Comparison of ENCODE assay signal across 1 cellular context in the genomic region with DNA sequence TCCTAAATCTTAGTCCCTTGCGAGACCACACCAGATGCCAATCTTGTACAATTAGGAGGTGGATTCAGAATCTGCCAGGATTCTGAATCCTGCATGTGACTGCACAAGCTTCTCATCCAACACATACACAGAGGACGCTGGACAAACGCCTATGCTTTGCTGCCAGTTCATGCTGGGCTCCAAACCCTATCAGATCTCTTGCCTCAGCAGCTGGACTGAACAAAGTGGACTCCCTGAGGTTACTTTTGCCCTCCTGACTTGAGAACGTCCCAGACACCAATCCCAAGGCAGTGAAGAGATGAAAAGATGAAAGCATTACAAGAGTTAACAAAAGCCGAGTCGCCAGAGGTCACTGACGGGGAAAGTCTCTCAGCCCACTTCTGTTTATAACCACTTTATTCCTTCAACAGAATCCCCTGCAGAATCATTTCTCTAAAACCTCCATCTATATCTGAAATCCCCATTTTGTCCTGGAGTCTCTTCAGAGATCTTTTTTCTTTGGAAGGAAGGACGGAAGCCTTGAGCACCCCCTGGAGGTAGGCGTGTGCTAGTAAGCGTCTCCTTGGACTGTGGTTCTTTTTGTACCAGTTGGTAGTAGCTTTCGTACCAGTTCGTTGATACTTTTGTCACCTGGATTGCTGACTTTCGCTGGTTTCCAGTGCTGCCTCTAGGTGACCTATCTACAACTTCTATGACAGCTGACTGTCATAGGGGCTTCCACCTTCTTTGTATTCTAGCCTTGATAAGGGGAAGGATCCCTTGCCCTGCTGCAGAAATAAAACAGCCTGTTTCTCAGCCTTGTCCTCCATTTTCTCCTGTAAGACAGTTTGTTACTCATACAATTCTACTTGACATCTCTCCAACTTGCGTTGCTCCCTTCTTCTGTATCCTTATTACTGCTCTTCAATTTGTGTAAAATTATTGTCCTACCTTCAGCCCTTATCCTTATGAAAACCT.
TF ChIP-seq lines count a peak whose summit lies in the region.

No MANE protein-coding gene starts in this region.

TF ChIP-seq in K562, 482 proteins besides CTCF, POLR2A, EP300 and RAD21 (continued from another document and continues in another):
- TF ChIP-seq ARID2 (IDR thresholded peaks at IDR 0.05): peak; percentile 51; the same call in 1 of the 2 replicates
- no peak for TF ChIP-seq PURB (CRISPR knock-in tag; IDR thresholded peaks at IDR 0.05; ENCODE audit: low read depth)
- peak; percentile 81 for TF ChIP-seq CC2D1A (IDR thresholded peaks at IDR 0.05)
- no peak for TF ChIP-seq NFE2 (IDR thresholded peaks at IDR 0.05; ENCODE audit: low read depth)
- TF ChIP-seq HLTF (IDR thresholded peaks at IDR 0.05): no peak
- peak; percentile 29; the same call in 1 of the 2 replicates for TF ChIP-seq CREM (IDR thresholded peaks at IDR 0.05; ENCODE audit: low read depth)
- TF ChIP-seq HNRNPL (IDR thresholded peaks at IDR 0.05; ENCODE audit: low read depth, low read length): no peak
- TF ChIP-seq, protein P1, sequence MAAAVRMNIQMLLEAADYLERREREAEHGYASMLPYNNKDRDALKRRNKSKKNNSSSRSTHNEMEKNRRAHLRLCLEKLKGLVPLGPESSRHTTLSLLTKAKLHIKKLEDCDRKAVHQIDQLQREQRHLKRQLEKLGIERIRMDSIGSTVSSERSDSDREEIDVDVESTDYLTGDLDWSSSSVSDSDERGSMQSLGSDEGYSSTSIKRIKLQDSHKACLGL (CRISPR knock-in tag; IDR thresholded peaks at IDR 0.05; ENCODE audit: borderline replicate concordance, poor library complexity, severe bottlenecking): no peak
- TF ChIP-seq XRCC5 (IDR thresholded peaks at IDR 0.05; ENCODE audit: low read depth, low read length): 0 out of 2 replicates have a peak, but pooled peaks have one; percentile 53
- TF ChIP-seq SP1 (CRISPR knock-in tag; IDR thresholded peaks at IDR 0.05): peak; percentile 29; the same call in 1 of the 2 replicates
- TF ChIP-seq BRD9 (IDR thresholded peaks at IDR 0.05; ENCODE audit: low read depth, partially characterized antibody): peak; percentile 46
- no peak for TF ChIP-seq HDAC3 (IDR thresholded peaks at IDR 0.05; ENCODE audit: borderline replicate concordance, partially characterized antibody)
- 0 out of 2 replicates have a peak, but pooled peaks have one; percentile 16 for TF ChIP-seq TOE1 (IDR thresholded peaks at IDR 0.05; ENCODE audit: borderline replicate concordance)
- no peak for TF ChIP-seq TOE1 (CRISPR knock-in tag; IDR thresholded peaks at IDR 0.05; ENCODE audit: borderline replicate concordance, low read depth)
- no peak for TF ChIP-seq SAP30 (IDR thresholded peaks at IDR 0.05; ENCODE audit: borderline replicate concordance, insufficient read depth, low read depth, low read length, poor library complexity, severe bottlenecking)
- peak; percentile 20 to 37; a peak in 1 of 4 replicates for TF ChIP-seq TEAD1 (CRISPR knock-in tag; IDR thresholded peaks at IDR 0.05)
- TF ChIP-seq ZNF695 (CRISPR knock-in tag; IDR thresholded peaks at IDR 0.05): no peak
- TF ChIP-seq, protein P2, sequence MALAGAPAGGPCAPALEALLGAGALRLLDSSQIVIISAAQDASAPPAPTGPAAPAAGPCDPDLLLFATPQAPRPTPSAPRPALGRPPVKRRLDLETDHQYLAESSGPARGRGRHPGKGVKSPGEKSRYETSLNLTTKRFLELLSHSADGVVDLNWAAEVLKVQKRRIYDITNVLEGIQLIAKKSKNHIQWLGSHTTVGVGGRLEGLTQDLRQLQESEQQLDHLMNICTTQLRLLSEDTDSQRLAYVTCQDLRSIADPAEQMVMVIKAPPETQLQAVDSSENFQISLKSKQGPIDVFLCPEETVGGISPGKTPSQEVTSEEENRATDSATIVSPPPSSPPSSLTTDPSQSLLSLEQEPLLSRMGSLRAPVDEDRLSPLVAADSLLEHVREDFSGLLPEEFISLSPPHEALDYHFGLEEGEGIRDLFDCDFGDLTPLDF (CRISPR knock-in tag; IDR thresholded peaks at IDR 0.05): no peak
- TF ChIP-seq, protein P3, sequence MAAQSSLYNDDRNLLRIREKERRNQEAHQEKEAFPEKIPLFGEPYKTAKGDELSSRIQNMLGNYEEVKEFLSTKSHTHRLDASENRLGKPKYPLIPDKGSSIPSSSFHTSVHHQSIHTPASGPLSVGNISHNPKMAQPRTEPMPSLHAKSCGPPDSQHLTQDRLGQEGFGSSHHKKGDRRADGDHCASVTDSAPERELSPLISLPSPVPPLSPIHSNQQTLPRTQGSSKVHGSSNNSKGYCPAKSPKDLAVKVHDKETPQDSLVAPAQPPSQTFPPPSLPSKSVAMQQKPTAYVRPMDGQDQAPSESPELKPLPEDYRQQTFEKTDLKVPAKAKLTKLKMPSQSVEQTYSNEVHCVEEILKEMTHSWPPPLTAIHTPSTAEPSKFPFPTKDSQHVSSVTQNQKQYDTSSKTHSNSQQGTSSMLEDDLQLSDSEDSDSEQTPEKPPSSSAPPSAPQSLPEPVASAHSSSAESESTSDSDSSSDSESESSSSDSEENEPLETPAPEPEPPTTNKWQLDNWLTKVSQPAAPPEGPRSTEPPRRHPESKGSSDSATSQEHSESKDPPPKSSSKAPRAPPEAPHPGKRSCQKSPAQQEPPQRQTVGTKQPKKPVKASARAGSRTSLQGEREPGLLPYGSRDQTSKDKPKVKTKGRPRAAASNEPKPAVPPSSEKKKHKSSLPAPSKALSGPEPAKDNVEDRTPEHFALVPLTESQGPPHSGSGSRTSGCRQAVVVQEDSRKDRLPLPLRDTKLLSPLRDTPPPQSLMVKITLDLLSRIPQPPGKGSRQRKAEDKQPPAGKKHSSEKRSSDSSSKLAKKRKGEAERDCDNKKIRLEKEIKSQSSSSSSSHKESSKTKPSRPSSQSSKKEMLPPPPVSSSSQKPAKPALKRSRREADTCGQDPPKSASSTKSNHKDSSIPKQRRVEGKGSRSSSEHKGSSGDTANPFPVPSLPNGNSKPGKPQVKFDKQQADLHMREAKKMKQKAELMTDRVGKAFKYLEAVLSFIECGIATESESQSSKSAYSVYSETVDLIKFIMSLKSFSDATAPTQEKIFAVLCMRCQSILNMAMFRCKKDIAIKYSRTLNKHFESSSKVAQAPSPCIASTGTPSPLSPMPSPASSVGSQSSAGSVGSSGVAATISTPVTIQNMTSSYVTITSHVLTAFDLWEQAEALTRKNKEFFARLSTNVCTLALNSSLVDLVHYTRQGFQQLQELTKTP (IDR thresholded peaks at IDR 0.05; ENCODE audit: low read depth in 1 of 2, partially characterized antibody in 2 of 2): peak in 1 of 2 experiments; percentile 20
- 0 out of 2 replicates have a peak, but pooled peaks have one; percentile 45 for TF ChIP-seq DMBX1 (CRISPR knock-in tag; IDR thresholded peaks at IDR 0.05; ENCODE audit: borderline replicate concordance)
- no peak for TF ChIP-seq RB1 (IDR thresholded peaks at IDR 0.05; ENCODE audit: low read depth)
- TF ChIP-seq, protein P4, sequence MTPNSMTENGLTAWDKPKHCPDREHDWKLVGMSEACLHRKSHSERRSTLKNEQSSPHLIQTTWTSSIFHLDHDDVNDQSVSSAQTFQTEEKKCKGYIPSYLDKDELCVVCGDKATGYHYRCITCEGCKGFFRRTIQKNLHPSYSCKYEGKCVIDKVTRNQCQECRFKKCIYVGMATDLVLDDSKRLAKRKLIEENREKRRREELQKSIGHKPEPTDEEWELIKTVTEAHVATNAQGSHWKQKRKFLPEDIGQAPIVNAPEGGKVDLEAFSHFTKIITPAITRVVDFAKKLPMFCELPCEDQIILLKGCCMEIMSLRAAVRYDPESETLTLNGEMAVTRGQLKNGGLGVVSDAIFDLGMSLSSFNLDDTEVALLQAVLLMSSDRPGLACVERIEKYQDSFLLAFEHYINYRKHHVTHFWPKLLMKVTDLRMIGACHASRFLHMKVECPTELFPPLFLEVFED (CRISPR knock-in tag; conservative IDR thresholded peaks at IDR 0.05): no peak
- TF ChIP-seq, protein P5, sequence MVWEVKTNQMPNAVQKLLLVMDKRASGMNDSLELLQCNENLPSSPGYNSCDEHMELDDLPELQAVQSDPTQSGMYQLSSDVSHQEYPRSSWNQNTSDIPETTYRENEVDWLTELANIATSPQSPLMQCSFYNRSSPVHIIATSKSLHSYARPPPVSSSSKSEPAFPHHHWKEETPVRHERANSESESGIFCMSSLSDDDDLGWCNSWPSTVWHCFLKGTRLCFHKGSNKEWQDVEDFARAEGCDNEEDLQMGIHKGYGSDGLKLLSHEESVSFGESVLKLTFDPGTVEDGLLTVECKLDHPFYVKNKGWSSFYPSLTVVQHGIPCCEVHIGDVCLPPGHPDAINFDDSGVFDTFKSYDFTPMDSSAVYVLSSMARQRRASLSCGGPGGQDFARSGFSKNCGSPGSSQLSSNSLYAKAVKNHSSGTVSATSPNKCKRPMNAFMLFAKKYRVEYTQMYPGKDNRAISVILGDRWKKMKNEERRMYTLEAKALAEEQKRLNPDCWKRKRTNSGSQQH (CRISPR knock-in tag; IDR thresholded peaks at IDR 0.05): no peak
- no peak for TF ChIP-seq BCL6 (CRISPR knock-in tag; IDR thresholded peaks at IDR 0.05)
- TF ChIP-seq EZH2 (IDR thresholded peaks at IDR 0.05; ENCODE audit: borderline replicate concordance, low read depth, low read length): no peak
- no peak for TF ChIP-seq CBX2 (IDR thresholded peaks at IDR 0.05; ENCODE audit: insufficient read depth, low read length, poor library complexity, severe bottlenecking)
- no peak for TF ChIP-seq ZNF79 (CRISPR knock-in tag; IDR thresholded peaks at IDR 0.05; ENCODE audit: low read depth)
- 0 out of 2 replicates have a peak, but pooled peaks have one; percentile 20 for TF ChIP-seq SMARCA4 (IDR thresholded peaks at IDR 0.05)
- TF ChIP-seq, protein P6, sequence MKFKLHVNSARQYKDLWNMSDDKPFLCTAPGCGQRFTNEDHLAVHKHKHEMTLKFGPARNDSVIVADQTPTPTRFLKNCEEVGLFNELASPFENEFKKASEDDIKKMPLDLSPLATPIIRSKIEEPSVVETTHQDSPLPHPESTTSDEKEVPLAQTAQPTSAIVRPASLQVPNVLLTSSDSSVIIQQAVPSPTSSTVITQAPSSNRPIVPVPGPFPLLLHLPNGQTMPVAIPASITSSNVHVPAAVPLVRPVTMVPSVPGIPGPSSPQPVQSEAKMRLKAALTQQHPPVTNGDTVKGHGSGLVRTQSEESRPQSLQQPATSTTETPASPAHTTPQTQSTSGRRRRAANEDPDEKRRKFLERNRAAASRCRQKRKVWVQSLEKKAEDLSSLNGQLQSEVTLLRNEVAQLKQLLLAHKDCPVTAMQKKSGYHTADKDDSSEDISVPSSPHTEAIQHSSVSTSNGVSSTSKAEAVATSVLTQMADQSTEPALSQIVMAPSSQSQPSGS (CRISPR knock-in tag; IDR thresholded peaks at IDR 0.05): no peak
- TF ChIP-seq ATF1 (CRISPR knock-in tag; IDR thresholded peaks at IDR 0.05): no peak
- TF ChIP-seq ATF1 (tag; IDR thresholded peaks at IDR 0.05): peak; percentile 35
- TF ChIP-seq, protein P7, sequence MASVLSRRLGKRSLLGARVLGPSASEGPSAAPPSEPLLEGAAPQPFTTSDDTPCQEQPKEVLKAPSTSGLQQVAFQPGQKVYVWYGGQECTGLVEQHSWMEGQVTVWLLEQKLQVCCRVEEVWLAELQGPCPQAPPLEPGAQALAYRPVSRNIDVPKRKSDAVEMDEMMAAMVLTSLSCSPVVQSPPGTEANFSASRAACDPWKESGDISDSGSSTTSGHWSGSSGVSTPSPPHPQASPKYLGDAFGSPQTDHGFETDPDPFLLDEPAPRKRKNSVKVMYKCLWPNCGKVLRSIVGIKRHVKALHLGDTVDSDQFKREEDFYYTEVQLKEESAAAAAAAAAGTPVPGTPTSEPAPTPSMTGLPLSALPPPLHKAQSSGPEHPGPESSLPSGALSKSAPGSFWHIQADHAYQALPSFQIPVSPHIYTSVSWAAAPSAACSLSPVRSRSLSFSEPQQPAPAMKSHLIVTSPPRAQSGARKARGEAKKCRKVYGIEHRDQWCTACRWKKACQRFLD (CRISPR knock-in tag; IDR thresholded peaks at IDR 0.05): no peak
- TF ChIP-seq, protein P8, sequence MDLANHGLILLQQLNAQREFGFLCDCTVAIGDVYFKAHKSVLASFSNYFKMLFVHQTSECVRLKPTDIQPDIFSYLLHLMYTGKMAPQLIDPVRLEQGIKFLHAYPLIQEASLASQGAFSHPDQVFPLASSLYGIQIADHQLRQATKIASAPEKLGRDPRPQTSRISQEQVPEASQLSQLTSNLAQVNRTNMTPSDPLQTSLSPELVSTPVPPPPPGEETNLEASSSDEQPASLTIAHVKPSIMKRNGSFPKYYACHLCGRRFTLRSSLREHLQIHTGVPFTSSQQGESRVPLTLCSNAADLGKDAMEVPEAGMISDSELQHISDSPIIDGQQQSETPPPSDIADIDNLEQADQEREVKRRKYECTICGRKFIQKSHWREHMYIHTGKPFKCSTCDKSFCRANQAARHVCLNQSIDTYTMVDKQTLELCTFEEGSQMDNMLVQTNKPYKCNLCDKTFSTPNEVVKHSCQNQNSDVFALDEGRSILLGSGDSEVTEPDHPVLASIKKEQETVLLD (IDR thresholded peaks at IDR 0.05): no peak
- no peak for TF ChIP-seq CHD4 (IDR thresholded peaks at IDR 0.05; ENCODE audit: insufficient read depth, insufficient replicate concordance, low read depth, low read length, poor library complexity, severe bottlenecking)
- TF ChIP-seq FOXK1 (CRISPR knock-in tag; IDR thresholded peaks at IDR 0.05; ENCODE audit: borderline replicate concordance): no peak
- TF ChIP-seq, protein P9, sequence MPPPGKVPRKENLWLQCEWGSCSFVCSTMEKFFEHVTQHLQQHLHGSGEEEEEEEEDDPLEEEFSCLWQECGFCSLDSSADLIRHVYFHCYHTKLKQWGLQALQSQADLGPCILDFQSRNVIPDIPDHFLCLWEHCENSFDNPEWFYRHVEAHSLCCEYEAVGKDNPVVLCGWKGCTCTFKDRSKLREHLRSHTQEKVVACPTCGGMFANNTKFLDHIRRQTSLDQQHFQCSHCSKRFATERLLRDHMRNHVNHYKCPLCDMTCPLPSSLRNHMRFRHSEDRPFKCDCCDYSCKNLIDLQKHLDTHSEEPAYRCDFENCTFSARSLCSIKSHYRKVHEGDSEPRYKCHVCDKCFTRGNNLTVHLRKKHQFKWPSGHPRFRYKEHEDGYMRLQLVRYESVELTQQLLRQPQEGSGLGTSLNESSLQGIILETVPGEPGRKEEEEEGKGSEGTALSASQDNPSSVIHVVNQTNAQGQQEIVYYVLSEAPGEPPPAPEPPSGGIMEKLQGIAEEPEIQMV (tag; conservative IDR thresholded peaks at IDR 0.05; ENCODE audit: low read depth): no peak
- TF ChIP-seq, protein P10, sequence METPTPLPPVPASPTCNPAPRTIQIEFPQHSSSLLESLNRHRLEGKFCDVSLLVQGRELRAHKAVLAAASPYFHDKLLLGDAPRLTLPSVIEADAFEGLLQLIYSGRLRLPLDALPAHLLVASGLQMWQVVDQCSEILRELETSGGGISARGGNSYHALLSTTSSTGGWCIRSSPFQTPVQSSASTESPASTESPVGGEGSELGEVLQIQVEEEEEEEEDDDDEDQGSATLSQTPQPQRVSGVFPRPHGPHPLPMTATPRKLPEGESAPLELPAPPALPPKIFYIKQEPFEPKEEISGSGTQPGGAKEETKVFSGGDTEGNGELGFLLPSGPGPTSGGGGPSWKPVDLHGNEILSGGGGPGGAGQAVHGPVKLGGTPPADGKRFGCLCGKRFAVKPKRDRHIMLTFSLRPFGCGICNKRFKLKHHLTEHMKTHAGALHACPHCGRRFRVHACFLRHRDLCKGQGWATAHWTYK (CRISPR knock-in tag; IDR thresholded peaks at IDR 0.05): 0 out of 2 replicates have a peak, but pooled peaks have one; percentile 37
- no peak for TF ChIP-seq ZNF408 (CRISPR knock-in tag; IDR thresholded peaks at IDR 0.05; ENCODE audit: low read depth)
- TF ChIP-seq FIP1L1 (IDR thresholded peaks at IDR 0.05; ENCODE audit: low read depth, low read length, poor library complexity, severe bottlenecking): no peak
- no peak for TF ChIP-seq MCM2 (IDR thresholded peaks at IDR 0.05; ENCODE audit: low read depth)
- no peak for TF ChIP-seq ZNF253 (CRISPR knock-in tag; conservative IDR thresholded peaks at IDR 0.05)
- no peak for TF ChIP-seq CSDE1 (IDR thresholded peaks at IDR 0.05)
- no peak for TF ChIP-seq ZNF584 (CRISPR knock-in tag; IDR thresholded peaks at IDR 0.05; ENCODE audit: low read depth)
- 0 out of 2 replicates have a peak, but pooled peaks have one; percentile 15 for TF ChIP-seq KLF16 (IDR thresholded peaks at IDR 0.05)
- TF ChIP-seq HDAC6 (IDR thresholded peaks at IDR 0.05; ENCODE audit: low read depth, low read length): no peak
- TF ChIP-seq KDM4B (IDR thresholded peaks at IDR 0.05; ENCODE audit: borderline replicate concordance in 2 of 2, low read depth in 1 of 2): no peak
